Comparison of ENCODE assay signal across 14 cellular contexts in genomic region chr6:105483492-105483891, GRCh38.
DNase-seq lines count a peak whose midpoint lies in the region; ATAC-seq, FAIRE-seq and TF ChIP-seq lines count a peak whose summit lies in the region.
"Had no signal": no experiment of that assay in that cellular context is flagged by ENCODE, and none has a peak within 500 bp of the region (broad histone marks: within the 10 kb centered on the region; RNA-seq: fewer than 3 reads in every experiment).

No MANE protein-coding gene starts in this region.

- peaks cover 20% of the 10 kb centered on the region for H3K4me1 Mint-ChIP-seq in astrocyte (ENCODE audit: low read depth, unreplicated experiment)
- H3K4me1 Mint-ChIP-seq: activated naive CD4-positive, alpha-beta T cell treated with anti-CD3 and anti-CD28 coated beads, Interleukin-2, amount 50 U/mL, for 24 hours had no signal

- H3K4me2 ChIP-seq in astrocyte (ENCODE audit: low read length): peak overlapping the region; percentile 9
- no peak overlapping the region for H3K4me2 ChIP-seq in mesenchymal stem cell (ENCODE audit: low read length, poor library complexity, severe bottlenecking)

- H3K27me3 Mint-ChIP-seq in astrocyte (ENCODE audit: low read depth, unreplicated experiment): no peaks in the 10 kb centered on the region

- DNase-seq in COLO829 (ENCODE audit: low spot score): peak; percentile 50
- peak; percentile 84 for DNase-seq in LHCN-M2 (ENCODE audit: low read depth)
- DNase-seq in astrocyte (ENCODE audit: low read depth): peak; percentile 78
- DNase-seq in mesenchymal stem cell: peak; percentile 65
- no peak for DNase-seq in NCI-H748 (lab: John Stamatoyannopoulos, UW; ENCODE audit: unreplicated experiment)
- no peak for DNase-seq in stimulated activated CD4-positive, alpha-beta T cell treated with anti-CD3 and anti-CD28 coated beads, Interleukin-2, amount 100 ng/mL, for 24 hours
- DNase-seq: activated CD4-positive, CD25-positive, alpha-beta regulatory T cell treated with anti-CD3 and anti-CD28 coated beads, Interleukin-2, amount 50 U/mL, for 72 hours; MG63; NCI-H345; stimulated activated CD8-positive, alpha-beta memory T cell treated with anti-CD3 and anti-CD28 coated beads, Interleukin-4, amount 100 ng/mL, for 48 hours had no signal

- no peak overlapping the region for H2BK120ac ChIP-seq in mesenchymal stem cell (ENCODE audit: low read depth, low read length)

- H3K4me1 ChIP-seq in astrocyte (ENCODE audit: insufficient read depth, low read length): peaks cover 10% of the 10 kb centered on the region
- H3K4me1 ChIP-seq in mesenchymal stem cell (ENCODE audit: control insufficient read depth, insufficient read depth, low read depth, low read length): no peaks in the 10 kb centered on the region

- ATAC-seq in HG03442 (IDR thresholded peaks at IDR 0.05; ENCODE audit: unreplicated experiment) (no peak), HG02610 (IDR thresholded peaks at IDR 0.05; ENCODE audit: unreplicated experiment) (no peak)

- H3K9me3 ChIP-seq in astrocyte (ENCODE audit: insufficient read depth, low read depth, low read length) (no peaks in the 10 kb centered on the region), mesenchymal stem cell (ENCODE audit: control insufficient read depth, low read length) (no peaks in the 10 kb centered on the region)
- H3K9me3 ChIP-seq: MG63, SJSA1 had no signal

- no peaks in the 10 kb centered on the region for H3K79me2 ChIP-seq in astrocyte (ENCODE audit: insufficient read depth, low read length)

- no peak overlapping the region for H2BK15ac ChIP-seq in mesenchymal stem cell (ENCODE audit: low read depth, poor library complexity, severe bottlenecking)

- no peaks in the 10 kb centered on the region for H3K36me3 Mint-ChIP-seq in astrocyte (ENCODE audit: low read depth, unreplicated experiment)
- H3K36me3 Mint-ChIP-seq: activated naive CD4-positive, alpha-beta T cell treated with anti-CD3 and anti-CD28 coated beads, Interleukin-2, amount 50 U/mL, for 24 hours had no signal

- no peak overlapping the region for H3K27ac ChIP-seq in astrocyte (ENCODE audit: low read depth, low read length)
- H3K27ac ChIP-seq in mesenchymal stem cell (ENCODE audit: low read length, poor library complexity, severe bottlenecking): no peak overlapping the region

- no peak overlapping the region for H3K23ac ChIP-seq in mesenchymal stem cell (ENCODE audit: low read length in 2 of 2)

- H3K27ac Mint-ChIP-seq in astrocyte (ENCODE audit: unreplicated experiment): no peak overlapping the region
- H3K27ac Mint-ChIP-seq: activated naive CD4-positive, alpha-beta T cell treated with anti-CD3 and anti-CD28 coated beads, Interleukin-2, amount 50 U/mL, for 24 hours had no signal

- H3K18ac ChIP-seq in mesenchymal stem cell (ENCODE audit: low read depth in 1 of 2, low read length in 2 of 2): no peak overlapping the region

- no peak overlapping the region for H3K4me3 Mint-ChIP-seq in astrocyte (ENCODE audit: unreplicated experiment)
- H3K4me3 Mint-ChIP-seq: activated naive CD4-positive, alpha-beta T cell treated with anti-CD3 and anti-CD28 coated beads, Interleukin-2, amount 50 U/mL, for 24 hours had no signal

- H3K9me3 Mint-ChIP-seq in astrocyte (ENCODE audit: unreplicated experiment): no peaks in the 10 kb centered on the region
- H3K9me3 Mint-ChIP-seq: activated naive CD4-positive, alpha-beta T cell treated with anti-CD3 and anti-CD28 coated beads, Interleukin-2, amount 50 U/mL, for 24 hours had no signal

- H2AFZ ChIP-seq in astrocyte (ENCODE audit: low read depth, low read length) (no peak overlapping the region), mesenchymal stem cell (ENCODE audit: low read depth, low read length) (no peak overlapping the region)

- FAIRE-seq in astrocyte (lab: Jason Lieb, UNC): peak; percentile 89

- H3K14ac ChIP-seq in mesenchymal stem cell (ENCODE audit: low read length in 2 of 2): no peak overlapping the region

- no peak overlapping the region for H3K9ac ChIP-seq in astrocyte (ENCODE audit: low read length)
- peak overlapping the region; percentile 8 for H3K9ac ChIP-seq in mesenchymal stem cell (ENCODE audit: low read length)

- H3K36me3 ChIP-seq in astrocyte (ENCODE audit: insufficient read depth, low read length): no peaks in the 10 kb centered on the region
- no peaks in the 10 kb centered on the region for H3K36me3 ChIP-seq in mesenchymal stem cell (ENCODE audit: control insufficient read depth in 1 of 2, insufficient read depth in 2 of 2, low read depth in 1 of 2, low read length in 2 of 2)
- H3K36me3 ChIP-seq: MG63, SJSA1 had no signal

- H3K4me3 ChIP-seq in astrocyte (ENCODE audit: insufficient read depth, low read depth, low read length): no peak overlapping the region
- peak overlapping the region in 1 of 2 experiments; percentile 50 for H3K4me3 ChIP-seq in mesenchymal stem cell (ENCODE audit: insufficient read depth in 1 of 2, low read depth in 1 of 2, low read length in 2 of 2)
- H3K4me3 ChIP-seq: MG63, SJSA1 had no signal

- no peak overlapping the region for H3K4ac ChIP-seq in mesenchymal stem cell (ENCODE audit: low read depth in 1 of 2, low read length in 2 of 2)

- no peak overlapping the region for H2BK12ac ChIP-seq in mesenchymal stem cell (ENCODE audit: low read length in 2 of 2)

- H2AK5ac ChIP-seq in mesenchymal stem cell (ENCODE audit: low read length, severe bottlenecking): no peak overlapping the region

- H2BK5ac ChIP-seq in mesenchymal stem cell (ENCODE audit: low read depth, low read length, poor library complexity, severe bottlenecking): no peak overlapping the region

- no peak overlapping the region for H4K8ac ChIP-seq in mesenchymal stem cell (ENCODE audit: low read length)

- no peaks in the 10 kb centered on the region for H3K27me3 ChIP-seq in astrocyte (ENCODE audit: insufficient read depth, low read length)
- H3K27me3 ChIP-seq in mesenchymal stem cell (ENCODE audit: control insufficient read depth in 1 of 2, insufficient read depth in 1 of 2, low read length in 2 of 2): no peaks in the 10 kb centered on the region
- H3K27me3 ChIP-seq: MG63, SJSA1 had no signal

- no peak overlapping the region for H4K91ac ChIP-seq in mesenchymal stem cell (ENCODE audit: low read length)

- no peak for TF ChIP-seq CTCF in astrocyte (IDR thresholded peaks at IDR 0.05; ENCODE audit: insufficient read depth, low read depth, low read length)

- 55% methylated on average over 4 of the region's 4 CpGs for WGBS in mesenchymal stem cell

- H4K20me1 ChIP-seq in astrocyte (ENCODE audit: insufficient read depth, low read length): no peaks in the 10 kb centered on the region

- no peaks in the 10 kb centered on the region for H3K79me1 ChIP-seq in mesenchymal stem cell (replicated peaks; ENCODE audit: low read length, poor library complexity, severe bottlenecking)

Comparison
In these comparisons a context has a peak if more than half of its experiments do, and no peak if none do; other contexts are left out.
1. DNase-seq: peak in COLO829 (single experiment), LHCN-M2 (single experiment), astrocyte (single experiment) and mesenchymal stem cell (single experiment); none in NCI-H748 (single experiment) and stimulated activated CD4-positive, alpha-beta T cell treated with anti-CD3 and anti-CD28 coated beads, Interleukin-2, amount 100 ng/mL, for 24 hours (0 of 2).